17 cellular contexts compared by ENCODE assay signal in genomic region chr11:79396674-79397073, GRCh38. TPM values are rescaled to one million over a fixed set of nuclear protein-coding genes. Genes with fewer than 3 reads are reported as not detected.
"Had no signal": no experiment of that assay in that cellular context is flagged by ENCODE, and none has a peak within 500 bp of the region (broad histone marks: within the 10 kb centered on the region; RNA-seq: fewer than 3 reads in every experiment).

No MANE protein-coding gene starts in this region.

- H3K36me3 Mint-ChIP-seq: activated naive CD4-positive, alpha-beta T cell treated with anti-CD3 and anti-CD28 coated beads, Interleukin-2, amount 50 U/mL, for 72 hours; natural killer cell treated with Interleukin-12 subunit alpha and Interleukin-12 subunit beta and Interleukin-15 and Interleukin-18, amount 100 ng/mL, for 72 hours had no signal

- H3K36me3 ChIP-seq: esophagus squamous epithelium, left lung, ovary, sigmoid colon, upper lobe of left lung had no signal

- H3K27me3 ChIP-seq: esophagus squamous epithelium, foreskin keratinocyte, ovary, sigmoid colon, upper lobe of left lung had no signal

- H3K27ac ChIP-seq: esophagus squamous epithelium, foreskin keratinocyte, left lung, ovary, sigmoid colon, upper lobe of left lung had no signal

- H3K4me3 ChIP-seq: esophagus squamous epithelium, left lung, ovary, sigmoid colon, upper lobe of left lung had no signal

- H3K9me3 ChIP-seq: esophagus squamous epithelium, left lung, ovary, sigmoid colon, upper lobe of left lung had no signal

- ATAC-seq: activated naive CD4-positive, alpha-beta T cell treated with anti-CD3 and anti-CD28 coated beads, Interleukin-2, amount 50 U/mL, for 72 hours; activated T-cell treated with anti-CD3 and anti-CD28 coated beads, Interleukin-2, amount 50 U/mL, for 4 hours; left lung; natural killer cell treated with Interleukin-12 subunit alpha and Interleukin-12 subunit beta and Interleukin-15 and Interleukin-18, amount 100 ng/mL, for 72 hours had no signal

- H3K27ac Mint-ChIP-seq: activated naive CD4-positive, alpha-beta T cell treated with anti-CD3 and anti-CD28 coated beads, Interleukin-2, amount 50 U/mL, for 72 hours; natural killer cell treated with Interleukin-12 subunit alpha and Interleukin-12 subunit beta and Interleukin-15 and Interleukin-18, amount 100 ng/mL, for 72 hours; stimulated activated naive CD8-positive, alpha-beta T cell treated with anti-CD3 and anti-CD28 coated beads, Interleukin-15, Interleukin-2, amounts not matched to agents 100 ng/mL and 50 ng/mL, for 24 hours had no signal

- H3K4me3 Mint-ChIP-seq: activated T-cell treated with anti-CD3 and anti-CD28 coated beads, Interleukin-2, amount 50 U/mL, for 4 hours; natural killer cell treated with Interleukin-12 subunit alpha and Interleukin-12 subunit beta and Interleukin-15 and Interleukin-18, amount 100 ng/mL, for 72 hours; stimulated activated naive CD8-positive, alpha-beta T cell treated with anti-CD3 and anti-CD28 coated beads, Interleukin-15, Interleukin-2, amounts not matched to agents 100 ng/mL and 50 ng/mL, for 24 hours had no signal

- H3K27me3 Mint-ChIP-seq: natural killer cell treated with Interleukin-12 subunit alpha and Interleukin-12 subunit beta and Interleukin-15 and Interleukin-18, amount 100 ng/mL, for 72 hours had no signal

- H3K4me1 ChIP-seq: left lung, sigmoid colon, upper lobe of left lung had no signal

- DNase-seq: activated CD4-positive, alpha-beta T cell treated with anti-CD3 and anti-CD28 coated beads, Interleukin-2, amount 50 U/mL, for 48 hours; activated CD4-positive, CD25-positive, alpha-beta regulatory T cell treated with anti-CD3 and anti-CD28 coated beads, Interleukin-2, amount 50 U/mL, for 72 hours; activated effector memory CD4-positive, alpha-beta T cell treated with anti-CD3 and anti-CD28 coated beads, Interleukin-2, amount 50 U/mL, for 16 hours; activated T-cell treated with anti-CD3 and anti-CD28 coated beads, Interleukin-2, amount 50 U/mL, for 4 hours; amniotic stem cell; esophagus squamous epithelium; foreskin keratinocyte; head of caudate nucleus; left lung; ovary; sigmoid colon; stimulated activated CD4-positive, alpha-beta T cell treated with anti-CD3 and anti-CD28 coated beads, Interleukin-2, amount 100 ng/mL, for 48 hours; upper lobe of left lung had no signal

- H3K9me3 Mint-ChIP-seq: activated T-cell treated with anti-CD3 and anti-CD28 coated beads, Interleukin-2, amount 50 U/mL, for 4 hours; stimulated activated naive CD8-positive, alpha-beta T cell treated with anti-CD3 and anti-CD28 coated beads, Interleukin-15, Interleukin-2, amounts not matched to agents 100 ng/mL and 50 ng/mL, for 24 hours had no signal

RNA-seq across cellular contexts. Expression of gene TENM4, which starts 44.2 kb away (rescaled TPM):
- total RNA-seq: activated naive CD4-positive, alpha-beta T cell treated with anti-CD3 and anti-CD28 coated beads, Interleukin-2, amount 50 U/mL, for 72 hours; natural killer cell treated with Interleukin-12 subunit alpha and Interleukin-12 subunit beta and Interleukin-15 and Interleukin-18, amount 100 ng/mL, for 72 hours; T-helper 2 cell treated with Interferon-gamma antibody and Interleukin-4, amounts not matched to agents 100 ng/mL and 5 ng/mL, for 36 hours had no signal
